ENCODE assay signal across 17 cellular contexts in the genomic region with DNA sequence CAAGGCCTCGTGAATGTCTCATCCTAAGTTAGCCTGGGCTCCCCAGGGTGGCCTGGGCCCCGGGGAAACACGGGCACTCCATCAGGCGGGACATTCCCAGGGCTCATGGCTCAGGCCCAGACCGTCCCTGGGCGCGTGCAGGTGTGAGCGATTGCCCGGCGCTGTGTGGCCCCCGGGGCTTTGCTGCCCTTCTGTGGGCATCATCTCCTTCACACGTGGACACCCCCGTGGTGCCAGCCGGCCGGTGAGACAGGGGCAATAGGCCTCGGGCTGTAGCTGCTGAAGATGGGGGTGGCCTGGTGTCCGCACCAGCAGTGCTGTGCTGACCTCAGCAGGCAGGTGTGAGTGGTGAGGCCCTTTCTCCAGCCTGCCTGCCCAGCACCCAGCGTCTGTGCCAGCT. TPM values are rescaled to one million over a fixed set of nuclear protein-coding genes. Genes with fewer than 3 reads are reported as not detected.
A peak's percentile ranks its signal among the peaks of the same experiment; 100 is the strongest.
DNase-seq lines count a peak whose midpoint lies in the region; ATAC-seq, FAIRE-seq and TF ChIP-seq lines count a peak whose summit lies in the region.
"Had no signal": no experiment of that assay in that cellular context is flagged by ENCODE, and none has a peak within 500 bp of the region (broad histone marks: within the 10 kb centered on the region; RNA-seq: fewer than 3 reads in every experiment).

No MANE protein-coding gene starts in this region.

- H2AFZ ChIP-seq in HepG2 (ENCODE audit: low read length) (no peak overlapping the region), Karpas-422 (ENCODE audit: low read length) (no peak overlapping the region), hepatocyte (no peak overlapping the region)
- H2AFZ ChIP-seq: GM23338 had no signal

- H3K36me3 ChIP-seq in HepG2 (replicated peaks in 1 of 2; ENCODE audit: control insufficient read depth in 1 of 2, insufficient read depth in 2 of 2, low read length in 2 of 2) (peaks cover 19 to 21% of the 10 kb centered on the region in 2 experiments; a peak in 4 of 5 replicates), right lobe of liver (peaks cover 0 to 10% (median 2%) of the 10 kb centered on the region in 4 donors), Karpas-422 (ENCODE audit: insufficient read depth, low read length) (0 out of 2 replicates have a peak, but pooled peaks cover 5% of the 10 kb centered on the region), hepatocyte (replicated peaks; ENCODE audit: insufficient read depth, low read depth) (no peaks in the 10 kb centered on the region)

- CTCF ChIA-PET in HepG2 (lab: Yijun Ruan, JAX; ENCODE audit: low intra/inter-chr PET ratio, low total read pairs): no interaction called here

- H3K4me2 ChIP-seq in HepG2 (ENCODE audit: low read depth, low read length): no peak overlapping the region
- H3K4me2 ChIP-seq in Karpas-422 (ENCODE audit: low read depth, low read length, poor library complexity, severe bottlenecking): no peak overlapping the region
- no peak overlapping the region for H3K4me2 ChIP-seq in hepatocyte
- H3K4me2 ChIP-seq: GM23338, KMS-11 had no signal

- H3K27ac ChIP-seq in HepG2 (ENCODE audit: extremely low read length, insufficient read depth, low read length): no peak overlapping the region
- H3K27ac ChIP-seq in right lobe of liver: no peak overlapping the region
- peak overlapping the region; percentile 71 for H3K27ac ChIP-seq in Karpas-422 (ENCODE audit: low read length)
- no peak overlapping the region for H3K27ac ChIP-seq in hepatocyte
- H3K27ac ChIP-seq: KMS-11, SJCRH30 had no signal

- H3K9ac ChIP-seq in HepG2 (ENCODE audit: insufficient read depth, low read depth, low read length): no peak overlapping the region
- no peak overlapping the region for H3K9ac ChIP-seq in Karpas-422 (ENCODE audit: low read length)
- H3K9ac ChIP-seq: KMS-11 had no signal

- in situ Hi-C loops in HepG2 (cut with HindIII; ENCODE audit: extremely low pct_ligation_motif_present, low pct_unique_long_range_greater_than_20kb): no loop called here

- intact Hi-C loops in HepG2 (cut with micrococcal nuclease; ENCODE audit: unreplicated experiment) (no loop called here), right lobe of liver (cut with DNase I) (no loop called here)

- POLR2A ChIA-PET in HepG2 (lab: Yijun Ruan, JAX): interaction anchor here (1.0 kb wide), 1 partner anchor 9 kb away, joined by 3 read pairs; no protein-coding TSS in a partner anchor

- H3K9me3 ChIP-seq in HepG2 (ENCODE audit: low read length): no peaks in the 10 kb centered on the region
- H3K9me3 ChIP-seq in right lobe of liver: no peaks in the 10 kb centered on the region
- no peaks in the 10 kb centered on the region for H3K9me3 ChIP-seq in Karpas-422 (ENCODE audit: low read length)
- no peaks in the 10 kb centered on the region for H3K9me3 ChIP-seq in hepatocyte (ENCODE audit: low read depth)
- H3K9me3 ChIP-seq: SJCRH30 had no signal

- ATAC-seq in HepG2: no peak
- no peak for ATAC-seq in right lobe of liver
- peak; percentile 13 for ATAC-seq in left lobe of liver
- ATAC-seq in HG03439 (IDR thresholded peaks at IDR 0.05; ENCODE audit: unreplicated experiment): no peak
- ATAC-seq: GM23338 had no signal

- H3K27me3 ChIP-seq in HepG2 (ENCODE audit: control insufficient read depth in 1 of 2, insufficient read depth in 2 of 2, low read length in 2 of 2) (no peaks in the 10 kb centered on the region), right lobe of liver (no peaks in the 10 kb centered on the region), Karpas-422 (ENCODE audit: low read length) (no peaks in the 10 kb centered on the region), hepatocyte (no peaks in the 10 kb centered on the region)
- H3K27me3 ChIP-seq: SJCRH30 had no signal

- H3K4me3 ChIP-seq in HepG2 (replicated peaks in 1 of 3; ENCODE audit: insufficient read depth in 1 of 3, low read depth in 2 of 3, low read length in 3 of 3): no peak overlapping the region
- H3K4me3 ChIP-seq in right lobe of liver: no peak overlapping the region
- H3K4me3 ChIP-seq in Karpas-422 (ENCODE audit: low read length): no peak overlapping the region
- no peak overlapping the region for H3K4me3 ChIP-seq in hepatocyte
- H3K4me3 ChIP-seq: GM23338, SJCRH30 had no signal

- FAIRE-seq in HepG2 (lab: Jason Lieb, UNC): no peak
- FAIRE-seq: D721Med had no signal

- no peak for TF ChIP-seq POLR2A in HepG2 (IDR thresholded peaks at IDR 0.05; ENCODE audit: insufficient read depth in 1 of 2, low read depth in 2 of 2, low read length in 2 of 2)
- no peak for TF ChIP-seq POLR2A in right lobe of liver (IDR thresholded peaks at IDR 0.05)

- TF ChIP-seq EP300 in HepG2 (IDR thresholded peaks at IDR 0.05; ENCODE audit: low read depth in 2 of 2, low read length in 2 of 2) (no peak), HepG2 (CRISPR knock-in tag; IDR thresholded peaks at IDR 0.05; ENCODE audit: borderline replicate concordance) (no peak)

- BruUV-seq in HepG2 (replicated peaks; lab: Mats Ljungman, UMichigan): no TSS peak

- DNase-seq in HepG2 (ENCODE audit: low spot score): no peak
- no peak for DNase-seq in right lobe of liver
- DNase-seq in Karpas-422: no peak
- DNase-seq in left lobe of liver (ENCODE audit: low spot score): no peak
- DNase-seq in NCI-H1417 treated with DMSO at 0.1 percent for 48 hours (lab: John Stamatoyannopoulos, UW): no peak
- DNase-seq in hepatocyte (ENCODE audit: low spot score): no peak
- DNase-seq: CD8-positive, alpha-beta memory T cell; DMS79 treated with DMSO at 0.1 percent for 48 hours; NCI-H1105; NCI-H187 treated with DMSO at 0.1 percent for 48 hours; NCI-H526 treated with DMSO at 0.1 percent for 48 hours; NK-92 treated with Interleukin-12 subunit alpha and Interleukin-12 subunit beta, amount 100 ng/mL, for 24 hours; SJCRH30 had no signal

- 100% methylated on average over 1 of the region's 18 CpGs for WGBS in HepG2 (ENCODE audit: low lambda C conversion rate)
- 40% methylated on average over 1 of the region's 18 CpGs for WGBS in right lobe of liver (ENCODE audit: insufficient coverage, low coverage, low lambda C conversion rate, missing lambda C conversion rate)
- WGBS in hepatocyte (ENCODE audit: low lambda C conversion rate, missing lambda C conversion rate): 95% methylated on average over 18 of the region's 18 CpGs

- H3K9me2 ChIP-seq in Karpas-422 (replicated peaks; ENCODE audit: insufficient read depth, low read length) (no peaks in the 10 kb centered on the region), hepatocyte (replicated peaks; ENCODE audit: insufficient read depth) (no peaks in the 10 kb centered on the region)

- H4K20me1 ChIP-seq in HepG2 (ENCODE audit: insufficient read depth, low read length) (no peaks in the 10 kb centered on the region), Karpas-422 (ENCODE audit: insufficient read depth, low read depth, low read length) (no peaks in the 10 kb centered on the region), hepatocyte (ENCODE audit: insufficient read depth, poor library complexity, severe bottlenecking) (no peaks in the 10 kb centered on the region)

- no peak for TF ChIP-seq RAD21 in HepG2 (CRISPR knock-in tag; IDR thresholded peaks at IDR 0.05)

- H3K4me1 ChIP-seq in HepG2 (ENCODE audit: insufficient read depth, low read length): peaks cover 9% of the 10 kb centered on the region
- H3K4me1 ChIP-seq in right lobe of liver: peaks cover 0 to 25% (median 10%) of the 10 kb centered on the region in 4 donors
- H3K4me1 ChIP-seq in Karpas-422 (ENCODE audit: low read length): peaks cover 69% of the 10 kb centered on the region
- H3K4me1 ChIP-seq in hepatocyte (ENCODE audit: insufficient read depth): peaks cover 7% of the 10 kb centered on the region
- H3K4me1 ChIP-seq: SJCRH30 had no signal

- TF ChIP-seq CTCF in HepG2 (CRISPR knock-in tag; IDR thresholded peaks at IDR 0.05) (no peak), right lobe of liver (IDR thresholded peaks at IDR 0.05) (peak in 1 of 4 donors; percentile 5), hepatocyte (IDR thresholded peaks at IDR 0.05; ENCODE audit: poor library complexity) (no peak)

- H3K79me2 ChIP-seq in HepG2 (ENCODE audit: insufficient read depth, low read length) (peaks cover 2% of the 10 kb centered on the region), Karpas-422 (ENCODE audit: low read length) (peaks cover 25% of the 10 kb centered on the region), hepatocyte (peaks cover 21% of the 10 kb centered on the region)

RNA-seq across cellular contexts. Expression of a gene that starts 4.6 kb away (rescaled TPM):
- 12.5 and 19.0 TPM in 2 replicates for total RNA-seq in HepG2 (2016; rRNA removed; fragmentation: Illumina TruSeq; extraction: Trizol)
- total RNA-seq in HepG2 (2016; cell fraction: cytosol; rRNA removed; fragmentation: Illumina TruSeq; extraction: Trizol; ENCODE audit: low read depth): 2.8 and 3.8 TPM in 2 replicates
- total RNA-seq in HepG2 (2016; cell fraction: insoluble cytoplasmic fraction; rRNA removed; fragmentation: Illumina TruSeq; extraction: Trizol): 9.4 and 19.8 TPM in 2 replicates
- 6.0 and 7.6 TPM in 2 replicates for total RNA-seq in HepG2 (2016; cell fraction: membrane; rRNA removed; fragmentation: Illumina TruSeq; extraction: Trizol)
- total RNA-seq in HepG2 (2016; cell fraction: nucleus; rRNA removed; fragmentation: Illumina TruSeq; extraction: Trizol): 18.8 and 19.9 TPM in 2 replicates
- 14.4 and 18.7 TPM in 2 replicates for polyA plus RNA-seq in HepG2 (2011; rRNA removed)
- polyA plus RNA-seq in HepG2 (2011; cell fraction: cytosol; rRNA removed): 10.0 and 18.1 TPM in 2 replicates
- polyA plus RNA-seq in HepG2 (2011; cell fraction: nucleus; rRNA removed): 88.6 and 104 TPM in 2 replicates
- 10.9 and 17.7 TPM in 2 replicates for polyA plus RNA-seq in HepG2 (2012)
- polyA plus RNA-seq in HepG2 (2016; cell fraction: cytosol; fragmentation: Illumina TruSeq; extraction: Trizol; ENCODE audit: low read depth): 3.5 and 4.0 TPM in 2 replicates
- polyA plus RNA-seq in HepG2 (2016; cell fraction: insoluble cytoplasmic fraction; fragmentation: Illumina TruSeq; extraction: Trizol; ENCODE audit: low read depth): 9.5 and 12.3 TPM in 2 replicates
- 4.9 and 5.3 TPM in 2 replicates for polyA plus RNA-seq in HepG2 (2016; cell fraction: membrane; fragmentation: Illumina TruSeq; extraction: Trizol; ENCODE audit: low read depth)
- polyA plus RNA-seq in HepG2 (2016; cell fraction: nucleus; fragmentation: Illumina TruSeq; extraction: Trizol; ENCODE audit: insufficient read depth, low read depth): 54.2 and 57.7 TPM in 2 replicates
- 9.7 and 16.7 TPM in 2 replicates for polyA minus RNA-seq in HepG2 (2011; rRNA and poly(A)+ RNA removed; ENCODE audit: low replicate concordance)
- polyA minus RNA-seq in HepG2 (2011; cell fraction: cytosol; rRNA and poly(A)+ RNA removed): 6.4 and 6.9 TPM in 2 replicates
- 7.5 and 7.7 TPM in 2 replicates for polyA minus RNA-seq in HepG2 (2011; cell fraction: nucleus; rRNA and poly(A)+ RNA removed)
- 10 to 100 TPM; 51.1 to 67.8 (median 59.2) TPM for total RNA-seq in right lobe of liver
- total RNA-seq in Karpas-422 (2014; rRNA removed; shearing (Covaris generic); ENCODE audit: low replicate concordance): 20.0 and 64.1 TPM in 2 replicates
- 85.2 TPM for total RNA-seq in left lobe of liver
- total RNA-seq in hepatocyte: 27.3 and 31.6 TPM in 2 replicates
- 35.2 and 37.7 TPM in 2 replicates for polyA plus RNA-seq in hepatocyte

RNA-seq across cellular contexts. Expression of a gene that starts 10.5 kb away (rescaled TPM):
- total RNA-seq in HepG2 (2016; rRNA removed; fragmentation: Illumina TruSeq; extraction: Trizol): 16.2 and 21.5 TPM in 2 replicates
- 8.1 and 8.5 TPM in 2 replicates for total RNA-seq in HepG2 (2016; cell fraction: cytosol; rRNA removed; fragmentation: Illumina TruSeq; extraction: Trizol; ENCODE audit: low read depth)
- total RNA-seq in HepG2 (2016; cell fraction: insoluble cytoplasmic fraction; rRNA removed; fragmentation: Illumina TruSeq; extraction: Trizol): 14.1 and 20.1 TPM in 2 replicates
- total RNA-seq in HepG2 (2016; cell fraction: membrane; rRNA removed; fragmentation: Illumina TruSeq; extraction: Trizol): 15.9 and 17.7 TPM in 2 replicates
- total RNA-seq in HepG2 (2016; cell fraction: nucleus; rRNA removed; fragmentation: Illumina TruSeq; extraction: Trizol): 12.3 and 17.7 TPM in 2 replicates
- 28.9 and 36.8 TPM in 2 replicates for polyA plus RNA-seq in HepG2 (2011; rRNA removed)
- polyA plus RNA-seq in HepG2 (2011; cell fraction: cytosol; rRNA removed): 15.8 and 28.0 TPM in 2 replicates
- polyA plus RNA-seq in HepG2 (2011; cell fraction: nucleus; rRNA removed): 241 and 327 TPM in 2 replicates
- polyA plus RNA-seq in HepG2 (2012): 19.6 and 35.2 TPM in 2 replicates
- polyA plus RNA-seq in HepG2 (2016; cell fraction: cytosol; fragmentation: Illumina TruSeq; extraction: Trizol; ENCODE audit: low read depth): 10.4 and 11.2 TPM in 2 replicates
- 19.9 and 22.8 TPM in 2 replicates for polyA plus RNA-seq in HepG2 (2016; cell fraction: insoluble cytoplasmic fraction; fragmentation: Illumina TruSeq; extraction: Trizol; ENCODE audit: low read depth)
- 15.2 and 16.9 TPM in 2 replicates for polyA plus RNA-seq in HepG2 (2016; cell fraction: membrane; fragmentation: Illumina TruSeq; extraction: Trizol; ENCODE audit: low read depth)
- polyA plus RNA-seq in HepG2 (2016; cell fraction: nucleus; fragmentation: Illumina TruSeq; extraction: Trizol; ENCODE audit: insufficient read depth, low read depth): 56.6 and 60.9 TPM in 2 replicates
- polyA minus RNA-seq in HepG2 (2011; rRNA and poly(A)+ RNA removed; ENCODE audit: low replicate concordance): 22.4 and 30.1 TPM in 2 replicates
- polyA minus RNA-seq in HepG2 (2011; cell fraction: cytosol; rRNA and poly(A)+ RNA removed): 9.7 and 11.7 TPM in 2 replicates
- polyA minus RNA-seq in HepG2 (2011; cell fraction: nucleus; rRNA and poly(A)+ RNA removed): 14.4 and 18.2 TPM in 2 replicates
- total RNA-seq in right lobe of liver: 10 to 100 TPM; 18.9 to 30.2 (median 22.8) TPM
- 46.7 and 117 TPM in 2 replicates for total RNA-seq in Karpas-422 (2014; rRNA removed; shearing (Covaris generic); ENCODE audit: low replicate concordance)
- total RNA-seq in left lobe of liver: 25.9 TPM
- 25.4 and 25.9 TPM in 2 replicates for total RNA-seq in hepatocyte
- 62.3 and 70.5 TPM in 2 replicates for polyA plus RNA-seq in hepatocyte

RNA-seq across cellular contexts. Expression of a gene that starts 25.7 kb away (rescaled TPM):
- total RNA-seq in HepG2 (2016; rRNA removed; fragmentation: Illumina TruSeq; extraction: Trizol): 0.15 and 0.58 TPM in 2 replicates
- 0.20 and 0.35 TPM in 2 replicates for total RNA-seq in HepG2 (2016; cell fraction: cytosol; rRNA removed; fragmentation: Illumina TruSeq; extraction: Trizol; ENCODE audit: low read depth)
- 0.19 TPM in 2 replicates for total RNA-seq in HepG2 (2016; cell fraction: insoluble cytoplasmic fraction; rRNA removed; fragmentation: Illumina TruSeq; extraction: Trizol)
- total RNA-seq in HepG2 (2016; cell fraction: membrane; rRNA removed; fragmentation: Illumina TruSeq; extraction: Trizol): 1.1 and 1.4 TPM in 2 replicates
- 0.47 and 0.56 TPM in 2 replicates for total RNA-seq in HepG2 (2016; cell fraction: nucleus; rRNA removed; fragmentation: Illumina TruSeq; extraction: Trizol)
- 1.1 TPM in 2 replicates for polyA plus RNA-seq in HepG2 (2011; rRNA removed)
- polyA plus RNA-seq in HepG2 (2011; cell fraction: cytosol; rRNA removed): 0.99 and 1.7 TPM in 2 replicates
- polyA plus RNA-seq in HepG2 (2011; cell fraction: nucleus; rRNA removed): 2.5 and 4.2 TPM in 2 replicates
- 1.6 and 3.8 TPM in 2 replicates for polyA plus RNA-seq in HepG2 (2012)
- 1.3 and 1.4 TPM in 2 replicates for polyA plus RNA-seq in HepG2 (2016; cell fraction: cytosol; fragmentation: Illumina TruSeq; extraction: Trizol; ENCODE audit: low read depth)
- polyA plus RNA-seq in HepG2 (2016; cell fraction: insoluble cytoplasmic fraction; fragmentation: Illumina TruSeq; extraction: Trizol; ENCODE audit: low read depth): 1.1 and 1.4 TPM in 2 replicates
- 2.9 and 3.6 TPM in 2 replicates for polyA plus RNA-seq in HepG2 (2016; cell fraction: membrane; fragmentation: Illumina TruSeq; extraction: Trizol; ENCODE audit: low read depth)
- polyA plus RNA-seq in HepG2 (2016; cell fraction: nucleus; fragmentation: Illumina TruSeq; extraction: Trizol; ENCODE audit: insufficient read depth, low read depth): 2.0 and 2.3 TPM in 2 replicates
- polyA minus RNA-seq in HepG2 (2011; rRNA and poly(A)+ RNA removed; ENCODE audit: low replicate concordance): 0.78 and 0.84 TPM in 2 replicates
- 0.30 and 0.79 TPM in 2 replicates for polyA minus RNA-seq in HepG2 (2011; cell fraction: cytosol; rRNA and poly(A)+ RNA removed)
- polyA minus RNA-seq in HepG2 (2011; cell fraction: nucleus; rRNA and poly(A)+ RNA removed): 0.37 and 0.39 TPM in 2 replicates
- 10 to 100 TPM in 1 of 6 experiments, 1 to 10 TPM in 5; 3.9 to 12.3 (median 7.2) TPM for total RNA-seq in right lobe of liver
- total RNA-seq in Karpas-422 (2014; rRNA removed; shearing (Covaris generic); ENCODE audit: low replicate concordance): not detected in 2 replicates
- 10.6 TPM for total RNA-seq in left lobe of liver
- 0.60 and 2.1 TPM in 2 replicates for total RNA-seq in hepatocyte
- polyA plus RNA-seq in hepatocyte: 0.44 and 1.2 TPM in 2 replicates
- total RNA-seq: SJCRH30 had no signal
- polyA plus RNA-seq: CD8-positive, alpha-beta memory T cell had no signal

RNA-seq across cellular contexts. Expression of a gene that starts 48.6 kb away (rescaled TPM):
- total RNA-seq in HepG2 (2016; rRNA removed; fragmentation: Illumina TruSeq; extraction: Trizol) (5.8 and 15.7 TPM in 2 replicates), right lobe of liver (10 to 100 TPM; 10.4 to 22.6 (median 14.6) TPM), left lobe of liver (21.3 TPM), hepatocyte (14.0 and 26.2 TPM in 2 replicates)
- 3.8 and 4.4 TPM in 2 replicates for total RNA-seq in HepG2 (2016; cell fraction: cytosol; rRNA removed; fragmentation: Illumina TruSeq; extraction: Trizol; ENCODE audit: low read depth)
- 4.6 and 17.4 TPM in 2 replicates for total RNA-seq in HepG2 (2016; cell fraction: insoluble cytoplasmic fraction; rRNA removed; fragmentation: Illumina TruSeq; extraction: Trizol)
- total RNA-seq in HepG2 (2016; cell fraction: membrane; rRNA removed; fragmentation: Illumina TruSeq; extraction: Trizol): 4.6 and 5.1 TPM in 2 replicates
- total RNA-seq in HepG2 (2016; cell fraction: nucleus; rRNA removed; fragmentation: Illumina TruSeq; extraction: Trizol): 23.1 and 29.5 TPM in 2 replicates
- polyA plus RNA-seq in HepG2 (2011; rRNA removed) (14.6 and 23.7 TPM in 2 replicates), hepatocyte (31.5 and 44.1 TPM in 2 replicates)
- 2.6 and 4.8 TPM in 2 replicates for polyA plus RNA-seq in HepG2 (2011; cell fraction: cytosol; rRNA removed)
- polyA plus RNA-seq in HepG2 (2011; cell fraction: nucleus; rRNA removed): 276 and 340 TPM in 2 replicates
- polyA plus RNA-seq in HepG2 (2012): 13.4 and 15.8 TPM in 2 replicates
- polyA plus RNA-seq in HepG2 (2016; cell fraction: cytosol; fragmentation: Illumina TruSeq; extraction: Trizol; ENCODE audit: low read depth): 0.95 and 1.2 TPM in 2 replicates
- polyA plus RNA-seq in HepG2 (2016; cell fraction: insoluble cytoplasmic fraction; fragmentation: Illumina TruSeq; extraction: Trizol; ENCODE audit: low read depth): 3.6 and 4.4 TPM in 2 replicates
- polyA plus RNA-seq in HepG2 (2016; cell fraction: membrane; fragmentation: Illumina TruSeq; extraction: Trizol; ENCODE audit: low read depth): 0.86 and 2.1 TPM in 2 replicates
- 62.8 and 72.9 TPM in 2 replicates for polyA plus RNA-seq in HepG2 (2016; cell fraction: nucleus; fragmentation: Illumina TruSeq; extraction: Trizol; ENCODE audit: insufficient read depth, low read depth)
- polyA minus RNA-seq in HepG2 (2011; rRNA and poly(A)+ RNA removed; ENCODE audit: low replicate concordance): 11.6 and 16.8 TPM in 2 replicates
- polyA minus RNA-seq in HepG2 (2011; cell fraction: cytosol; rRNA and poly(A)+ RNA removed): 2.7 and 4.0 TPM in 2 replicates
- 32.9 and 40.9 TPM in 2 replicates for polyA minus RNA-seq in HepG2 (2011; cell fraction: nucleus; rRNA and poly(A)+ RNA removed)
- 16.9 and 32.5 TPM in 2 replicates for total RNA-seq in Karpas-422 (2014; rRNA removed; shearing (Covaris generic); ENCODE audit: low replicate concordance)

RNA-seq across cellular contexts. Expression of a gene that starts 54.8 kb away (rescaled TPM):
- 4.0 and 13.9 TPM in 2 replicates for total RNA-seq in HepG2 (2016; rRNA removed; fragmentation: Illumina TruSeq; extraction: Trizol)
- total RNA-seq in HepG2 (2016; cell fraction: cytosol; rRNA removed; fragmentation: Illumina TruSeq; extraction: Trizol; ENCODE audit: low read depth): 7.1 and 8.7 TPM in 2 replicates
- 4.1 and 13.9 TPM in 2 replicates for total RNA-seq in HepG2 (2016; cell fraction: insoluble cytoplasmic fraction; rRNA removed; fragmentation: Illumina TruSeq; extraction: Trizol)
- 4.4 and 4.6 TPM in 2 replicates for total RNA-seq in HepG2 (2016; cell fraction: membrane; rRNA removed; fragmentation: Illumina TruSeq; extraction: Trizol)
- 23.1 and 23.7 TPM in 2 replicates for total RNA-seq in HepG2 (2016; cell fraction: nucleus; rRNA removed; fragmentation: Illumina TruSeq; extraction: Trizol)
- 14.9 and 19.7 TPM in 2 replicates for polyA plus RNA-seq in HepG2 (2011; rRNA removed)
- 1.8 and 3.9 TPM in 2 replicates for polyA plus RNA-seq in HepG2 (2011; cell fraction: cytosol; rRNA removed)
- polyA plus RNA-seq in HepG2 (2011; cell fraction: nucleus; rRNA removed): 257 and 366 TPM in 2 replicates
- polyA plus RNA-seq in HepG2 (2012): 15.0 and 23.8 TPM in 2 replicates
- polyA plus RNA-seq in HepG2 (2016; cell fraction: cytosol; fragmentation: Illumina TruSeq; extraction: Trizol; ENCODE audit: low read depth): 0.86 TPM in 2 replicates
- 3.2 and 5.7 TPM in 2 replicates for polyA plus RNA-seq in HepG2 (2016; cell fraction: insoluble cytoplasmic fraction; fragmentation: Illumina TruSeq; extraction: Trizol; ENCODE audit: low read depth)
- 2.1 TPM in 2 replicates for polyA plus RNA-seq in HepG2 (2016; cell fraction: membrane; fragmentation: Illumina TruSeq; extraction: Trizol; ENCODE audit: low read depth)
- polyA plus RNA-seq in HepG2 (2016; cell fraction: nucleus; fragmentation: Illumina TruSeq; extraction: Trizol; ENCODE audit: insufficient read depth, low read depth): 72.4 and 82.8 TPM in 2 replicates
- 7.7 and 20.9 TPM in 2 replicates for polyA minus RNA-seq in HepG2 (2011; rRNA and poly(A)+ RNA removed; ENCODE audit: low replicate concordance)
- 3.9 and 4.2 TPM in 2 replicates for polyA minus RNA-seq in HepG2 (2011; cell fraction: cytosol; rRNA and poly(A)+ RNA removed)
- 34.9 and 37.9 TPM in 2 replicates for polyA minus RNA-seq in HepG2 (2011; cell fraction: nucleus; rRNA and poly(A)+ RNA removed)
- 10 to 100 TPM; 19.6 to 30.5 (median 23.0) TPM for total RNA-seq in right lobe of liver
- 42.3 and 89.8 TPM in 2 replicates for total RNA-seq in Karpas-422 (2014; rRNA removed; shearing (Covaris generic); ENCODE audit: low replicate concordance)
- total RNA-seq in left lobe of liver: 33.3 TPM
- 21.5 and 23.8 TPM in 2 replicates for total RNA-seq in hepatocyte
- 30.2 and 40.5 TPM in 2 replicates for polyA plus RNA-seq in hepatocyte
